In genomic region chr17:82327289-82327688, GRCh38 we compare ENCODE assay signal across 27 cellular contexts. TPM values are rescaled to one million over a fixed set of nuclear protein-coding genes. Genes with fewer than 3 reads are reported as not detected.
"Had no signal": no experiment of that assay in that cellular context is flagged by ENCODE, and none has a peak within 500 bp of the region (broad histone marks: within the 10 kb centered on the region; RNA-seq: fewer than 3 reads in every experiment).

No MANE protein-coding gene starts in this region.

- H3K27me3 Mint-ChIP-seq: stimulated activated naive CD8-positive, alpha-beta T cell treated with anti-CD3 and anti-CD28 coated beads, Interleukin-15, Interleukin-2, amounts not matched to agents 100 ng/mL and 50 ng/mL, for 24 hours; T-helper 17 cell had no signal

- H3K27me3 ChIP-seq: pancreas, thyroid gland, upper lobe of right lung had no signal

- H3K36me3 Mint-ChIP-seq: activated CD8-positive, alpha-beta memory T cell treated with anti-CD3 and anti-CD28 coated beads, Interleukin-2, amount 10 ng/mL, durations not matched to agents 7 days and 5 days; mesothelial cell of epicardium; natural killer cell had no signal

- H3K4me3 ChIP-seq: cardiac muscle cell, lung, pancreas, psoas muscle, thyroid gland, upper lobe of right lung had no signal

- H3K4me3 Mint-ChIP-seq: activated CD8-positive, alpha-beta memory T cell treated with anti-CD3 and anti-CD28 coated beads, Interleukin-2, amount 10 ng/mL, durations not matched to agents 7 days and 5 days; activated CD8-positive, alpha-beta T cell treated with anti-CD3 and anti-CD28 coated beads for 36 hours; dendritic cell treated with granulocyte-macrophage colony-stimulating factor and Interleukin-4, amounts not matched to agents 40 ng/mL and 50 ng/mL, for 4 days; mesothelial cell of epicardium; natural killer cell; stimulated activated naive CD8-positive, alpha-beta T cell treated with anti-CD3 and anti-CD28 coated beads, Interleukin-15, Interleukin-2, amounts not matched to agents 100 ng/mL and 50 ng/mL, for 24 hours; T-helper 17 cell had no signal

- H3K4me1 ChIP-seq: pancreas had no signal

- DNase-seq: activated CD4-positive, alpha-beta T cell treated with anti-CD3 and anti-CD28 coated beads for 48 hours; activated CD8-positive, alpha-beta memory T cell treated with anti-CD3 and anti-CD28 coated beads, Interleukin-2, amount 10 ng/mL, durations not matched to agents 7 days and 5 days; activated CD8-positive, alpha-beta T cell treated with anti-CD3 and anti-CD28 coated beads for 36 hours; activated naive CD4-positive, alpha-beta T cell treated with Interleukin-2 at 50 U/mL for 16 hours; activated T-cell treated with anti-CD3 and anti-CD28 coated beads for 4 hours; effector CD4-positive, alpha-beta T cell; foreskin fibroblast; natural killer cell; psoas muscle; right cardiac atrium; stimulated activated CD4-positive, alpha-beta T cell treated with anti-CD3 and anti-CD28 coated beads, Interleukin-4, amount 100 ng/mL, for 24 hours; substantia nigra; SW 1271; T-helper 17 cell; thyroid gland had no signal

- H3K27ac ChIP-seq: cardiac muscle cell, pancreas, psoas muscle, thyroid gland, upper lobe of right lung had no signal

- H3K36me3 ChIP-seq: cardiac muscle cell, pancreas, thyroid gland, upper lobe of right lung had no signal

- H3K27ac Mint-ChIP-seq: activated CD8-positive, alpha-beta memory T cell treated with anti-CD3 and anti-CD28 coated beads, Interleukin-2, amount 10 ng/mL, durations not matched to agents 7 days and 5 days; activated CD8-positive, alpha-beta T cell treated with anti-CD3 and anti-CD28 coated beads for 36 hours; dendritic cell treated with granulocyte-macrophage colony-stimulating factor and Interleukin-4, amounts not matched to agents 40 ng/mL and 50 ng/mL, for 4 days; mesothelial cell of epicardium; natural killer cell; stimulated activated naive CD8-positive, alpha-beta T cell treated with anti-CD3 and anti-CD28 coated beads, Interleukin-15, Interleukin-2, amounts not matched to agents 100 ng/mL and 50 ng/mL, for 24 hours; T-helper 17 cell had no signal

- H3K9me3 Mint-ChIP-seq: activated CD8-positive, alpha-beta T cell treated with anti-CD3 and anti-CD28 coated beads for 36 hours; dendritic cell treated with granulocyte-macrophage colony-stimulating factor and Interleukin-4, amounts not matched to agents 40 ng/mL and 50 ng/mL, for 4 days; mesothelial cell of epicardium; natural killer cell; stimulated activated naive CD8-positive, alpha-beta T cell treated with anti-CD3 and anti-CD28 coated beads, Interleukin-15, Interleukin-2, amounts not matched to agents 100 ng/mL and 50 ng/mL, for 24 hours had no signal

- ATAC-seq: activated CD8-positive, alpha-beta memory T cell treated with anti-CD3 and anti-CD28 coated beads, Interleukin-2, amount 10 ng/mL, durations not matched to agents 7 days and 5 days; activated CD8-positive, alpha-beta T cell treated with anti-CD3 and anti-CD28 coated beads for 36 hours; natural killer cell; pancreas; psoas muscle; right cardiac atrium; T-helper 17 cell; upper lobe of right lung had no signal

RNA-seq across cellular contexts. Expression of gene SECTM1, which starts 6.3 kb away (rescaled TPM):
- total RNA-seq: cardiac muscle cell had no signal
- polyA plus RNA-seq: cardiac muscle cell had no signal

RNA-seq across cellular contexts. Expression of gene CD7, which starts 9.9 kb away (rescaled TPM):
- total RNA-seq: cardiac muscle cell, epithelial cell of proximal tubule, glomerular endothelial cell had no signal
- polyA plus RNA-seq: fibroblast of lung had no signal

RNA-seq across cellular contexts. Expression of gene TEX19, which starts 31.8 kb away (rescaled TPM):
- total RNA-seq: activated CD8-positive, alpha-beta T cell treated with anti-CD3 and anti-CD28 coated beads for 36 hours; epithelial cell of proximal tubule; glomerular endothelial cell; kidney; left lobe of liver; lung; natural killer cell; pancreas; right cardiac atrium; T-helper 17 cell; upper lobe of right lung had no signal
- polyA plus RNA-seq: cardiac muscle cell, pancreas, right cardiac atrium had no signal

RNA-seq across cellular contexts. Expression of gene UTS2R, which starts 44.3 kb away (rescaled TPM):
- total RNA-seq: activated CD8-positive, alpha-beta T cell treated with anti-CD3 and anti-CD28 coated beads for 36 hours; epithelial cell of proximal tubule; fibroblast of lung; glomerular endothelial cell; kidney; left lobe of liver; T-helper 17 cell; upper lobe of right lung had no signal
- polyA plus RNA-seq: fibroblast of lung, lung, pancreas had no signal
